ENCODE assay signal across 10 cellular contexts in the genomic region with DNA sequence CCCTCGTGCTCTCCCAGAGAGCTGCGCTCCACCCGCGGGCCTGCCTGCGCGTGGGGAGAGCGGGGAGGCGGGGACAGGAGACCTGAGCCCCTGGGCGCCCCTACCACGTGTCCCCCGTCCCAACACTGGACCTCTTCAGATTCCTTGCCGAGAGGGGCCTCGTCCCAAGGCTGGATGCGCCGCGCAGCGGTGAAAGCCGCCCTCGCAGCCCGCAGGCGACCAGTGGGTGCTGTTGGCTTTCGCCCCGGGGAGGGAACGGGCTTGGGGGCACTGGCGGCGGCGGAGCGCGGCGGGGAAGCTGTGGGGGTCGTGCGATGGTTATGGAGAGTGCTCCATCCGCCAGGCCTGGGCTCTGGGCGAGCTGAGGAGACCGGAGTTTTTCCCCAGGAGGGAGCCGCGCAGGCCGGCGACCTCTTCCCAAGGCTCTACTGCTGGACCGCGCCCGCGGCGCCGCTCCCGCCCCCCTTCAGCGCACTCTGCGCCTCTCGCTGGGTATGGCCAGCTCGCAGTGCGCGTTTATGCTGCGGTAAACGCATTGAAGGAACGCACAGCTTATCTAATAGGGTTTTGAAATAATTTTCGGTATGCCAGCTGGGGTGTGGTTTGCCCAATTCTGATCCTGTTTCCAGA. TPM values are rescaled to one million over a fixed set of nuclear protein-coding genes. Genes with fewer than 3 reads are reported as not detected.
DNase-seq lines count a peak whose midpoint lies in the region; ATAC-seq, FAIRE-seq and TF ChIP-seq lines count a peak whose summit lies in the region.
"Had no signal": no experiment of that assay in that cellular context is flagged by ENCODE, and none has a peak within 500 bp of the region (broad histone marks: within the 10 kb centered on the region; RNA-seq: fewer than 3 reads in every experiment).

No MANE protein-coding gene starts in this region.

- in situ Hi-C loops in G401 (cut with HindIII; ENCODE audit: low sequenced_read_pairs), result no loop called here

- H3K9me3 ChIP-seq in muscle layer of duodenum (ENCODE audit: control insufficient read depth in 1 of 2, low read length in 2 of 2) (no peaks in the 10 kb centered on the region), gastroesophageal sphincter (no peaks in the 10 kb centered on the region)
- H3K9me3 ChIP-seq: Peyer's patch had no signal

- no peak for ATAC-seq in GM21786 (IDR thresholded peaks at IDR 0.05; ENCODE audit: unreplicated experiment)
- no peak for ATAC-seq in GM21360 (IDR thresholded peaks at IDR 0.05; ENCODE audit: unreplicated experiment)
- ATAC-seq in gastroesophageal sphincter, result no peak

- no peaks in the 10 kb centered on the region for H3K36me3 ChIP-seq in bronchial epithelial cell (ENCODE audit: control insufficient read depth, insufficient read depth, low read length)
- no peaks in the 10 kb centered on the region for H3K36me3 ChIP-seq in muscle layer of duodenum (ENCODE audit: control insufficient read depth in 1 of 2, insufficient read depth in 2 of 2, low read length in 2 of 2)
- H3K36me3 ChIP-seq in gastroesophageal sphincter, result no peaks in the 10 kb centered on the region
- H3K36me3 ChIP-seq: Peyer's patch had no signal

- no peak for DNase-seq in AG09319 (ENCODE audit: extremely low read depth, low read depth)
- DNase-seq in HFF-Myc (ENCODE audit: extremely low read depth, low read depth), result no peak
- no peak for DNase-seq in bronchial epithelial cell (ENCODE audit: low read depth)
- DNase-seq in G401 (ENCODE audit: low spot score), result no peak
- DNase-seq: Peyer's patch had no signal

- TF ChIP-seq CTCF in AG09319 (IDR thresholded peaks at IDR 0.05; ENCODE audit: low read depth, low read length), result peak; percentile 1; the same call in 1 of the 2 replicates
- peak; percentile 10 for TF ChIP-seq CTCF in HFF-Myc (IDR thresholded peaks at IDR 0.05; ENCODE audit: low read depth, low read length, missing control alignments)
- TF ChIP-seq CTCF in bronchial epithelial cell (IDR thresholded peaks at IDR 0.05; ENCODE audit: insufficient read depth, low read length, severe bottlenecking), result no peak
- TF ChIP-seq CTCF in gastroesophageal sphincter (IDR thresholded peaks at IDR 0.05), result no peak

- H3K4me1 ChIP-seq in muscle layer of duodenum (ENCODE audit: control insufficient read depth in 1 of 2, insufficient read depth in 2 of 2, low read length in 2 of 2), result peaks cover 0 to 26% of the 10 kb centered on the region in 2 donors
- peaks cover 0 to 24% (median 8%) of the 10 kb centered on the region in 3 donors for H3K4me1 ChIP-seq in gastroesophageal sphincter

- no peak for TF ChIP-seq EP300 in gastroesophageal sphincter (IDR thresholded peaks at IDR 0.05)

- no peak for FAIRE-seq in bronchial epithelial cell (lab: Jason Lieb, UNC)

- TF ChIP-seq POLR2A in gastroesophageal sphincter (IDR thresholded peaks at IDR 0.05), result no peak

- H3K27ac ChIP-seq in muscle layer of duodenum (ENCODE audit: low read length) (no peak overlapping the region), gastroesophageal sphincter (no peak overlapping the region)
- H3K27ac ChIP-seq: Peyer's patch had no signal

- peaks cover 6% of the 10 kb centered on the region for H3K27me3 ChIP-seq in bronchial epithelial cell (ENCODE audit: control insufficient read depth, insufficient read depth, low read length)
- peaks cover 4% of the 10 kb centered on the region for H3K27me3 ChIP-seq in muscle layer of duodenum (ENCODE audit: low read depth, low read length)
- peaks cover 62% of the 10 kb centered on the region for H3K27me3 ChIP-seq in gastroesophageal sphincter

- H3K4me3 ChIP-seq in HFF-Myc (replicated peaks; ENCODE audit: low read depth, low read length) (no peak overlapping the region), bronchial epithelial cell (ENCODE audit: low read depth, low read length) (peak overlapping the region; percentile 41), muscle layer of duodenum (ENCODE audit: low read depth in 1 of 2, low read length in 2 of 2) (peak overlapping the region; percentile 11 to 63), gastroesophageal sphincter (peak overlapping the region in 1 of 2 donors; percentile 34)

- WGBS in gastroesophageal sphincter (ENCODE audit: low coverage in 1 of 2), 2 donors, result no CpG with 5 or more reads among the region's 56 CpGs

RNA-seq across cellular contexts. Expression of gene RNF17, which starts 17.2 kb away (rescaled TPM):
- total RNA-seq in bronchial epithelial cell (not detected in 2 replicates), gastroesophageal sphincter (under 1 TPM in 1 of 4 donors, not detected in 3; 0.42 TPM)
- total RNA-seq in G401 (2014; rRNA removed; shearing (Covaris generic)), result not detected in 2 replicates
- total RNA-seq: Peyer's patch, pulmonary artery endothelial cell had no signal

Comparison
In these comparisons a context has a peak if more than half of its experiments do, and no peak if none do; other contexts are left out.
1. CTCF ChIP-seq: peak in AG09319 (single experiment) and HFF-Myc (single experiment); none in bronchial epithelial cell (single experiment) and gastroesophageal sphincter (0 of 4).